22 cellular contexts compared by ENCODE assay signal in genomic region chr2:228602277-228602676, GRCh38.
DNase-seq lines count a peak whose midpoint lies in the region; ATAC-seq, FAIRE-seq and TF ChIP-seq lines count a peak whose summit lies in the region.
"Had no signal": no experiment of that assay in that cellular context is flagged by ENCODE, and none has a peak within 500 bp of the region (broad histone marks: within the 10 kb centered on the region; RNA-seq: fewer than 3 reads in every experiment).

No MANE protein-coding gene starts in this region.

- no peak overlapping the region for H3K9ac ChIP-seq in HepG2 (ENCODE audit: insufficient read depth, low read depth, low read length)
- no peak overlapping the region for H3K9ac ChIP-seq in Karpas-422 (ENCODE audit: low read length)
- H3K9ac ChIP-seq in smooth muscle cell (ENCODE audit: low read depth) = no peak overlapping the region
- H3K9ac ChIP-seq: BLaER1 had no signal

- H3K4me1 ChIP-seq in HepG2 (ENCODE audit: insufficient read depth, low read length) (no peaks in the 10 kb centered on the region), right lobe of liver (no peaks in the 10 kb centered on the region), Karpas-422 (ENCODE audit: low read length) (peaks cover 21% of the 10 kb centered on the region), smooth muscle cell (ENCODE audit: low read depth) (no peaks in the 10 kb centered on the region), tibial nerve (no peaks in the 10 kb centered on the region)
- H3K4me1 ChIP-seq: HAP-1, Peyer's patch had no signal

- H2AFZ ChIP-seq in HepG2 (ENCODE audit: low read length) (no peak overlapping the region), Karpas-422 (ENCODE audit: low read length) (peak overlapping the region; percentile 70; the same call in 1 of the 2 replicates), smooth muscle cell (ENCODE audit: low read depth) (no peak overlapping the region)

- no peaks in the 10 kb centered on the region for H3K27me3 ChIP-seq in HepG2 (ENCODE audit: control insufficient read depth in 1 of 2, insufficient read depth in 2 of 2, low read length in 2 of 2)
- no peaks in the 10 kb centered on the region for H3K27me3 ChIP-seq in right lobe of liver
- H3K27me3 ChIP-seq in Karpas-422 (ENCODE audit: low read length) = no peaks in the 10 kb centered on the region
- no peaks in the 10 kb centered on the region for H3K27me3 ChIP-seq in smooth muscle cell (ENCODE audit: low read depth)
- H3K27me3 ChIP-seq in tibial nerve = no peaks in the 10 kb centered on the region
- H3K27me3 ChIP-seq: BLaER1, Peyer's patch had no signal

- intact Hi-C loops in HepG2 (cut with micrococcal nuclease; ENCODE audit: unreplicated experiment) = no loop called here
- intact Hi-C loops in right lobe of liver (cut with DNase I) = no loop called here

- in situ Hi-C loops in HepG2 (cut with HindIII; ENCODE audit: extremely low pct_ligation_motif_present, low pct_unique_long_range_greater_than_20kb) = no loop called here

- no peak overlapping the region for H3K27ac ChIP-seq in HepG2 (ENCODE audit: extremely low read length, insufficient read depth, low read length)
- no peak overlapping the region for H3K27ac ChIP-seq in right lobe of liver
- no peak overlapping the region for H3K27ac ChIP-seq in Karpas-422 (ENCODE audit: low read length)
- H3K27ac ChIP-seq in smooth muscle cell (ENCODE audit: low read depth) = peak overlapping the region; percentile 6
- no peak overlapping the region for H3K27ac ChIP-seq in tibial nerve
- H3K27ac ChIP-seq: 22Rv1, BLaER1, Peyer's patch had no signal

- no peak overlapping the region for H3K4me3 ChIP-seq in HepG2 (replicated peaks in 1 of 3; ENCODE audit: insufficient read depth in 1 of 3, low read depth in 2 of 3, low read length in 3 of 3)
- H3K4me3 ChIP-seq in right lobe of liver = no peak overlapping the region
- H3K4me3 ChIP-seq in Karpas-422 (ENCODE audit: low read length) = no peak overlapping the region
- H3K4me3 ChIP-seq in smooth muscle cell = no peak overlapping the region
- H3K4me3 ChIP-seq in tibial nerve = no peak overlapping the region
- H3K4me3 ChIP-seq: BLaER1, HAP-1, Peyer's patch had no signal

- no peak for TF ChIP-seq RAD21 in HepG2 (CRISPR knock-in tag; IDR thresholded peaks at IDR 0.05)

- 0 out of 2 replicates have a peak, but pooled peaks cover 3% of the 10 kb centered on the region for H3K9me2 ChIP-seq in Karpas-422 (replicated peaks; ENCODE audit: insufficient read depth, low read length)

- H3K79me2 ChIP-seq in HepG2 (ENCODE audit: insufficient read depth, low read length) = no peaks in the 10 kb centered on the region
- no peaks in the 10 kb centered on the region for H3K79me2 ChIP-seq in Karpas-422 (ENCODE audit: low read length)
- no peaks in the 10 kb centered on the region for H3K79me2 ChIP-seq in smooth muscle cell (ENCODE audit: low read depth)

- BruUV-seq in HepG2 (replicated peaks; lab: Mats Ljungman, UMichigan) = no TSS peak

- H4K20me1 ChIP-seq in HepG2 (ENCODE audit: insufficient read depth, low read length) (no peaks in the 10 kb centered on the region), Karpas-422 (ENCODE audit: insufficient read depth, low read depth, low read length) (no peaks in the 10 kb centered on the region), smooth muscle cell (ENCODE audit: low read depth) (no peaks in the 10 kb centered on the region)
- H4K20me1 ChIP-seq: BLaER1 had no signal

- CTCF ChIA-PET in HepG2 (lab: Yijun Ruan, JAX; ENCODE audit: low intra/inter-chr PET ratio, low total read pairs) = no interaction called here

- H3K4me2 ChIP-seq in HepG2 (ENCODE audit: low read depth, low read length) (no peak overlapping the region), Karpas-422 (ENCODE audit: low read depth, low read length, poor library complexity, severe bottlenecking) (no peak overlapping the region), smooth muscle cell (no peak overlapping the region)
- H3K4me2 ChIP-seq: BLaER1 had no signal

- DNase-seq in HepG2 (ENCODE audit: low spot score) (no peak), right lobe of liver (no peak), Karpas-422 (no peak), fibroblast of gingiva (ENCODE audit: low read depth) (peak; percentile 4), smooth muscle cell (lab: John Stamatoyannopoulos, UW; ENCODE audit: unreplicated experiment) (no peak), tibial nerve (ENCODE audit: low spot score in 2 of 2) (no peak)
- DNase-seq in activated CD4-positive, alpha-beta T cell treated with anti-CD3 and anti-CD28 coated beads, Interleukin-2, amount 50 U/mL, for 4 hours = no peak
- DNase-seq: Calu3; CD4-positive, alpha-beta memory T cell; DMS53; KBM-7; MV-4-11; NCI-H1694 treated with DMSO at 0.1 percent for 48 hours; NCI-H510A; NCI-H748 treated with DMSO at 0.1 percent for 48 hours; NK-92 treated with Interleukin-12 subunit alpha and Interleukin-12 subunit beta, amount 100 ng/mL, for 24 hours; Peyer's patch; Right ventricle myocardium superior had no signal

- 1% methylated on average over 2 of the region's 2 CpGs for WGBS in HepG2 (ENCODE audit: low lambda C conversion rate)
- WGBS in right lobe of liver (ENCODE audit: insufficient coverage, low coverage, low lambda C conversion rate, missing lambda C conversion rate) = 37% methylated on average over 2 of the region's 2 CpGs
- whole genome bisulfite sequencing in smooth muscle cell (ENCODE audit: low lambda C conversion rate) = 57% methylated on average over 2 of the region's 2 CpGs
- WGBS in tibial nerve, 2 donors = 63 to 72% methylated on average over 2 of the region's 2 CpGs

- TF ChIP-seq EP300 in HepG2 (IDR thresholded peaks at IDR 0.05; ENCODE audit: low read depth in 2 of 2, low read length in 2 of 2) (no peak), HepG2 (CRISPR knock-in tag; IDR thresholded peaks at IDR 0.05; ENCODE audit: borderline replicate concordance) (no peak), tibial nerve (IDR thresholded peaks at IDR 0.05) (no peak)

- H3K36me3 ChIP-seq in HepG2 (replicated peaks in 1 of 2; ENCODE audit: control insufficient read depth in 1 of 2, insufficient read depth in 2 of 2, low read length in 2 of 2) (no peaks in the 10 kb centered on the region), right lobe of liver (no peaks in the 10 kb centered on the region), Karpas-422 (ENCODE audit: insufficient read depth, low read length) (no peaks in the 10 kb centered on the region), smooth muscle cell (ENCODE audit: low read depth) (no peaks in the 10 kb centered on the region), tibial nerve (no peaks in the 10 kb centered on the region)
- H3K36me3 ChIP-seq: BLaER1, HAP-1, Peyer's patch had no signal

- ATAC-seq in HepG2 (no peak), right lobe of liver (no peak), HG03196 (IDR thresholded peaks at IDR 0.05; ENCODE audit: unreplicated experiment) (no peak)

- TF ChIP-seq POLR2A in HepG2 (IDR thresholded peaks at IDR 0.05; ENCODE audit: insufficient read depth in 1 of 2, low read depth in 2 of 2, low read length in 2 of 2) (no peak), right lobe of liver (IDR thresholded peaks at IDR 0.05) (no peak), tibial nerve (IDR thresholded peaks at IDR 0.05) (no peak)

- POLR2A ChIA-PET in HepG2 (lab: Yijun Ruan, JAX) = no interaction called here

- FAIRE-seq in HepG2 (lab: Jason Lieb, UNC) = no peak

- H3K9me3 ChIP-seq in HepG2 (ENCODE audit: low read length) (peaks cover 73% of the 10 kb centered on the region), right lobe of liver (no peaks in the 10 kb centered on the region), Karpas-422 (ENCODE audit: low read length) (no peaks in the 10 kb centered on the region), smooth muscle cell (replicated peaks; ENCODE audit: low read depth) (no peaks in the 10 kb centered on the region), tibial nerve (peaks cover 0 to under 1% (median 0%) of the 10 kb centered on the region in 4 donors)
- H3K9me3 ChIP-seq: BLaER1, HAP-1, Peyer's patch had no signal

- TF ChIP-seq CTCF in HepG2 (CRISPR knock-in tag; IDR thresholded peaks at IDR 0.05) = no peak
- no peak for TF ChIP-seq CTCF in right lobe of liver (IDR thresholded peaks at IDR 0.05)
- TF ChIP-seq CTCF in smooth muscle cell (IDR thresholded peaks at IDR 0.05; ENCODE audit: borderline replicate concordance, insufficient read depth, poor library complexity, severe bottlenecking) = no peak
- TF ChIP-seq CTCF in tibial nerve (IDR thresholded peaks at IDR 0.05) = no peak

- no peaks in the 10 kb centered on the region for H3F3A ChIP-seq in smooth muscle cell (ENCODE audit: low read depth)

TF ChIP-seq in HepG2, 621 proteins besides CTCF, POLR2A, EP300 and RAD21 (continues in another document):
- TF ChIP-seq BRF2 (CRISPR knock-in tag; IDR thresholded peaks at IDR 0.05) = no peak
